Comparison of ENCODE assay signal across 2 cellular contexts in the genomic region with DNA sequence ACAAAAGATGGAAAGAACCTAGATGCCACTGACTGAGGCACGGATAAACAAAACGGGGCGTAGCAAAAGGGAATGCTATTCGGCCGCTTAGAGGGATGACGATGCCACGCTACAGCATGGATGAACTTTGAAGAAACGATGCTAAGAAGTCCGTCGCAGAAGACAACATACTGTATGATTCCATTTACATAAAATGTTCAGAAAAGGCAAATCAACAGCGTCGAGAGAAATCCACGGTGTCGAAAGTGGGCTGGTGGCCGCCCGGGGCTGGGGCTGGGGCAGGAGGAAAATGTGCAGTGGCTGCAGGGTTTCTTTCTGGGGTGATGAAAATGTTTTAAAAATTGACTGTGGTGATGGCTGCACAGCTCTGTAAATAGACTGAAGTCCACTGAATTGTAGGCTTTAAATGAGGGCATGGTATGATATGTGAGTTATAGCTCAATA.
TF ChIP-seq lines count a peak whose summit lies in the region.

No MANE protein-coding gene starts in this region.

TF ChIP-seq in GM12878, 131 proteins besides CTCF, POLR2A, EP300 and RAD21:
- TF ChIP-seq, protein P1, sequence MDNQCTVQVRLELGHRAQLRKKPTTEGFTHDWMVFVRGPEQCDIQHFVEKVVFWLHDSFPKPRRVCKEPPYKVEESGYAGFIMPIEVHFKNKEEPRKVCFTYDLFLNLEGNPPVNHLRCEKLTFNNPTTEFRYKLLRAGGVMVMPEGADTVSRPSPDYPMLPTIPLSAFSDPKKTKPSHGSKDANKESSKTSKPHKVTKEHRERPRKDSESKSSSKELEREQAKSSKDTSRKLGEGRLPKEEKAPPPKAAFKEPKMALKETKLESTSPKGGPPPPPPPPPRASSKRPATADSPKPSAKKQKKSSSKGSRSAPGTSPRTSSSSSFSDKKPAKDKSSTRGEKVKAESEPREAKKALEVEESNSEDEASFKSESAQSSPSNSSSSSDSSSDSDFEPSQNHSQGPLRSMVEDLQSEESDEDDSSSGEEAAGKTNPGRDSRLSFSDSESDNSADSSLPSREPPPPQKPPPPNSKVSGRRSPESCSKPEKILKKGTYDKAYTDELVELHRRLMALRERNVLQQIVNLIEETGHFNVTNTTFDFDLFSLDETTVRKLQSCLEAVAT (IDR thresholded peaks at IDR 0.05): peak; percentile 31; the same call in 1 of the 2 replicates
- TF ChIP-seq HDGF (IDR thresholded peaks at IDR 0.05): no peak
- TF ChIP-seq NFXL1 (IDR thresholded peaks at IDR 0.05; ENCODE audit: borderline replicate concordance): no peak
- TF ChIP-seq CREB1 (IDR thresholded peaks at IDR 0.05; ENCODE audit: low read depth): no peak
- no peak for TF ChIP-seq TCF3 (IDR thresholded peaks at IDR 0.05; ENCODE audit: borderline replicate concordance, insufficient read depth, low read depth, low read length)

TF ChIP-seq in HepG2, 621 proteins besides CTCF, POLR2A, EP300 and RAD21:
- TF ChIP-seq ZBTB38 (CRISPR knock-in tag; IDR thresholded peaks at IDR 0.05) (peak; percentile 49; the same call in 1 of the 2 replicates), TOPORS (CRISPR knock-in tag; IDR thresholded peaks at IDR 0.05) (no peak), ZNF333 (CRISPR knock-in tag; IDR thresholded peaks at IDR 0.05; ENCODE audit: borderline replicate concordance) (no peak), ZNF329 (CRISPR knock-in tag; IDR thresholded peaks at IDR 0.05; ENCODE audit: low read depth) (no peak), ZNF225 (CRISPR knock-in tag; IDR thresholded peaks at IDR 0.05) (no peak)
- TF ChIP-seq, protein P2, sequence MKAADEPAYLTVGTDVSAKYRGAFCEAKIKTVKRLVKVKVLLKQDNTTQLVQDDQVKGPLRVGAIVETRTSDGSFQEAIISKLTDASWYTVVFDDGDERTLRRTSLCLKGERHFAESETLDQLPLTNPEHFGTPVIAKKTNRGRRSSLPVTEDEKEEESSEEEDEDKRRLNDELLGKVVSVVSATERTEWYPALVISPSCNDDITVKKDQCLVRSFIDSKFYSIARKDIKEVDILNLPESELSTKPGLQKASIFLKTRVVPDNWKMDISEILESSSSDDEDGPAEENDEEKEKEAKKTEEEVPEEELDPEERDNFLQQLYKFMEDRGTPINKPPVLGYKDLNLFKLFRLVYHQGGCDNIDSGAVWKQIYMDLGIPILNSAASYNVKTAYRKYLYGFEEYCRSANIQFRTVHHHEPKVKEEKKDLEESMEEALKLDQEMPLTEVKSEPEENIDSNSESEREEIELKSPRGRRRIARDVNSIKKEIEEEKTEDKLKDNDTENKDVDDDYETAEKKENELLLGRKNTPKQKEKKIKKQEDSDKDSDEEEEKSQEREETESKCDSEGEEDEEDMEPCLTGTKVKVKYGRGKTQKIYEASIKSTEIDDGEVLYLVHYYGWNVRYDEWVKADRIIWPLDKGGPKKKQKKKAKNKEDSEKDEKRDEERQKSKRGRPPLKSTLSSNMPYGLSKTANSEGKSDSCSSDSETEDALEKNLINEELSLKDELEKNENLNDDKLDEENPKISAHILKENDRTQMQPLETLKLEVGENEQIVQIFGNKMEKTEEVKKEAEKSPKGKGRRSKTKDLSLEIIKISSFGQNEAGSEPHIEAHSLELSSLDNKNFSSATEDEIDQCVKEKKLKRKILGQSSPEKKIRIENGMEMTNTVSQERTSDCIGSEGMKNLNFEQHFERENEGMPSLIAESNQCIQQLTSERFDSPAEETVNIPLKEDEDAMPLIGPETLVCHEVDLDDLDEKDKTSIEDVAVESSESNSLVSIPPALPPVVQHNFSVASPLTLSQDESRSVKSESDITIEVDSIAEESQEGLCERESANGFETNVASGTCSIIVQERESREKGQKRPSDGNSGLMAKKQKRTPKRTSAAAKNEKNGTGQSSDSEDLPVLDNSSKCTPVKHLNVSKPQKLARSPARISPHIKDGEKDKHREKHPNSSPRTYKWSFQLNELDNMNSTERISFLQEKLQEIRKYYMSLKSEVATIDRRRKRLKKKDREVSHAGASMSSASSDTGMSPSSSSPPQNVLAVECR (CRISPR knock-in tag; IDR thresholded peaks at IDR 0.05; ENCODE audit: borderline replicate concordance): 0 out of 2 replicates have a peak, but pooled peaks have one; percentile 6
- TF ChIP-seq, protein P3, sequence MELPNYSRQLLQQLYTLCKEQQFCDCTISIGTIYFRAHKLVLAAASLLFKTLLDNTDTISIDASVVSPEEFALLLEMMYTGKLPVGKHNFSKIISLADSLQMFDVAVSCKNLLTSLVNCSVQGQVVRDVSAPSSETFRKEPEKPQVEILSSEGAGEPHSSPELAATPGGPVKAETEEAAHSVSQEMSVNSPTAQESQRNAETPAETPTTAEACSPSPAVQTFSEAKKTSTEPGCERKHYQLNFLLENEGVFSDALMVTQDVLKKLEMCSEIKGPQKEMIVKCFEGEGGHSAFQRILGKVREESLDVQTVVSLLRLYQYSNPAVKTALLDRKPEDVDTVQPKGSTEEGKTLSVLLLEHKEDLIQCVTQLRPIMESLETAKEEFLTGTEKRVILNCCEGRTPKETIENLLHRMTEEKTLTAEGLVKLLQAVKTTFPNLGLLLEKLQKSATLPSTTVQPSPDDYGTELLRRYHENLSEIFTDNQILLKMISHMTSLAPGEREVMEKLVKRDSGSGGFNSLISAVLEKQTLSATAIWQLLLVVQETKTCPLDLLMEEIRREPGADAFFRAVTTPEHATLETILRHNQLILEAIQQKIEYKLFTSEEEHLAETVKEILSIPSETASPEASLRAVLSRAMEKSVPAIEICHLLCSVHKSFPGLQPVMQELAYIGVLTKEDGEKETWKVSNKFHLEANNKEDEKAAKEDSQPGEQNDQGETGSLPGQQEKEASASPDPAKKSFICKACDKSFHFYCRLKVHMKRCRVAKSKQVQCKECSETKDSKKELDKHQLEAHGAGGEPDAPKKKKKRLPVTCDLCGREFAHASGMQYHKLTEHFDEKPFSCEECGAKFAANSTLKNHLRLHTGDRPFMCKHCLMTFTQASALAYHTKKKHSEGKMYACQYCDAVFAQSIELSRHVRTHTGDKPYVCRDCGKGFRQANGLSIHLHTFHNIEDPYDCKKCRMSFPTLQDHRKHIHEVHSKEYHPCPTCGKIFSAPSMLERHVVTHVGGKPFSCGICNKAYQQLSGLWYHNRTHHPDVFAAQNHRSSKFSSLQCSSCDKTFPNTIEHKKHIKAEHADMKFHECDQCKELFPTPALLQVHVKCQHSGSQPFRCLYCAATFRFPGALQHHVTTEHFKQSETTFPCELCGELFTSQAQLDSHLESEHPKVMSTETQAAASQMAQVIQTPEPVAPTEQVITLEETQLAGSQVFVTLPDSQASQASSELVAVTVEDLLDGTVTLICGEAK (IDR thresholded peaks at IDR 0.05): 0 out of 2 replicates have a peak, but pooled peaks have one; percentile 33
- TF ChIP-seq, protein P3 (CRISPR knock-in tag; IDR thresholded peaks at IDR 0.05): no peak
